1 cellular context compared by ENCODE assay signal in genomic region chr5:50440651-50441478, GRCh38.
TF ChIP-seq lines count a peak whose summit lies in the region.

A gene with protein sequence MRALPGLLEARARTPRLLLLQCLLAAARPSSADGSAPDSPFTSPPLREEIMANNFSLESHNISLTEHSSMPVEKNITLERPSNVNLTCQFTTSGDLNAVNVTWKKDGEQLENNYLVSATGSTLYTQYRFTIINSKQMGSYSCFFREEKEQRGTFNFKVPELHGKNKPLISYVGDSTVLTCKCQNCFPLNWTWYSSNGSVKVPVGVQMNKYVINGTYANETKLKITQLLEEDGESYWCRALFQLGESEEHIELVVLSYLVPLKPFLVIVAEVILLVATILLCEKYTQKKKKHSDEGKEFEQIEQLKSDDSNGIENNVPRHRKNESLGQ (minus strand): TSS chr5:50441288. CDS start chr5:50441151, 137 bp downstream.

TF ChIP-seq in WTC11, 78 proteins besides CTCF, POLR2A, EP300 and RAD21 (continued from another document):
- TF ChIP-seq, protein P1, sequence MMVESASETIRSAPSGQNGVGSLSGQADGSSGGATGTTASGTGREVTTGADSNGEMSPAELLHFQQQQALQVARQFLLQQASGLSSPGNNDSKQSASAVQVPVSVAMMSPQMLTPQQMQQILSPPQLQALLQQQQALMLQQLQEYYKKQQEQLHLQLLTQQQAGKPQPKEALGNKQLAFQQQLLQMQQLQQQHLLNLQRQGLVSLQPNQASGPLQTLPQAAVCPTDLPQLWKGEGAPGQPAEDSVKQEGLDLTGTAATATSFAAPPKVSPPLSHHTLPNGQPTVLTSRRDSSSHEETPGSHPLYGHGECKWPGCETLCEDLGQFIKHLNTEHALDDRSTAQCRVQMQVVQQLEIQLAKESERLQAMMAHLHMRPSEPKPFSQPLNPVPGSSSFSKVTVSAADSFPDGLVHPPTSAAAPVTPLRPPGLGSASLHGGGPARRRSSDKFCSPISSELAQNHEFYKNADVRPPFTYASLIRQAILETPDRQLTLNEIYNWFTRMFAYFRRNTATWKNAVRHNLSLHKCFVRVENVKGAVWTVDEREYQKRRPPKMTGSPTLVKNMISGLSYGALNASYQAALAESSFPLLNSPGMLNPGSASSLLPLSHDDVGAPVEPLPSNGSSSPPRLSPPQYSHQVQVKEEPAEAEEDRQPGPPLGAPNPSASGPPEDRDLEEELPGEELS (CRISPR knock-in tag; IDR thresholded peaks at IDR 0.05) = peak; percentile 62; the same call in 1 of the 2 replicates
- TF ChIP-seq TEAD4 (CRISPR knock-in tag; IDR thresholded peaks at IDR 0.05) (0 out of 2 replicates have a peak, but pooled peaks have one; percentile 10), KAT7 (CRISPR knock-in tag; IDR thresholded peaks at IDR 0.05; ENCODE audit: borderline replicate concordance) (no peak), MAX (CRISPR knock-in tag; IDR thresholded peaks at IDR 0.05) (peak; percentile 68), FOXP1 (CRISPR knock-in tag; IDR thresholded peaks at IDR 0.05; ENCODE audit: borderline replicate concordance) (peak; percentile 83), SMAD4 (CRISPR knock-in tag; IDR thresholded peaks at IDR 0.05) (0 out of 2 replicates have a peak, but pooled peaks have one; percentile 44), ZNF219 (CRISPR knock-in tag; IDR thresholded peaks at IDR 0.05; ENCODE audit: borderline replicate concordance) (peak; percentile 76; the same call in 1 of the 2 replicates), NR1H2 (CRISPR knock-in tag; IDR thresholded peaks at IDR 0.05) (no peak), USF2 (CRISPR knock-in tag; IDR thresholded peaks at IDR 0.05) (peak; percentile 15; the same call in 1 of the 2 replicates), E2F5 (CRISPR knock-in tag; IDR thresholded peaks at IDR 0.05) (peak; percentile 61; the same call in 1 of the 2 replicates)
